In genomic region chr17:20156196-20157077, GRCh38 we compare ENCODE assay signal across 8 cellular contexts.
A peak's percentile ranks its signal among the peaks of the same experiment; 100 is the strongest.
DNase-seq lines count a peak whose midpoint lies in the region; ATAC-seq, FAIRE-seq and TF ChIP-seq lines count a peak whose summit lies in the region.

No MANE protein-coding gene starts in this region.

- CTCF ChIA-PET in OCI-LY7 (lab: Charles Lee; ENCODE audit: unreplicated experiment): no interaction called here

- POLR2A ChIA-PET in OCI-LY7 (lab: Charles Lee): no interaction called here

- H4K20me1 ChIP-seq in OCI-LY7 (ENCODE audit: insufficient read depth, low read length): no peaks in the 10 kb centered on the region

- no peaks in the 10 kb centered on the region for H3K79me2 ChIP-seq in OCI-LY7 (ENCODE audit: insufficient read depth, low read depth, low read length)

- no peaks in the 10 kb centered on the region for H3K9me2 ChIP-seq in OCI-LY7 (ENCODE audit: insufficient read depth, low read length)

- H3K27ac ChIP-seq in OCI-LY7 (ENCODE audit: low read depth, low read length, poor library complexity, severe bottlenecking): no peak overlapping the region
- H3K27ac ChIP-seq in body of pancreas: peak overlapping the region; percentile 69 to 87 (median 86)
- H3K27ac ChIP-seq in spleen: peak overlapping the region; percentile 37 to 89 (median 86)

- H3K9me3 ChIP-seq in OCI-LY7 (ENCODE audit: low read length) (no peaks in the 10 kb centered on the region), body of pancreas (no peaks in the 10 kb centered on the region), spleen (no peaks in the 10 kb centered on the region)

- 1 to 2% methylated on average over 9 to 63 of the region's 73 CpGs for WGBS in body of pancreas, 2 donors
- 2 to 3% (median 2%) methylated on average over 44 to 73 of the region's 73 CpGs for WGBS in spleen, 5 donors

- no peaks in the 10 kb centered on the region for H3K27me3 ChIP-seq in body of pancreas
- peaks cover 0 to 7% (median 0%) of the 10 kb centered on the region in 7 donors for H3K27me3 ChIP-seq in spleen (replicated peaks in 1 of 7)

- DNase-seq in 8988T (peak; percentile 48), GM12892 (ENCODE audit: insufficient read length) (peak; percentile 42), OCI-LY7 (ENCODE audit: low spot score) (peak; percentile 14), body of pancreas (peak; percentile 59 to 62 (median 60)), iris pigment epithelial cell (ENCODE audit: low read depth) (peak; percentile 28), spleen (peak; percentile 87), H4 (ENCODE audit: low spot score) (no peak)

- peak overlapping the region; percentile 87 for H3K4me2 ChIP-seq in OCI-LY7 (ENCODE audit: low read length)

- BruUV-seq in OCI-LY7 (replicated peaks; lab: Mats Ljungman, UMichigan): no TSS peak

- H2AFZ ChIP-seq in OCI-LY7 (ENCODE audit: low read length): peak overlapping the region; percentile 51

- intact Hi-C loops in OCI-LY7 (cut with micrococcal nuclease; ENCODE audit: unreplicated experiment): no loop called here
- intact Hi-C loops in body of pancreas (cut with DNase I): no loop called here
- intact Hi-C loops in spleen (cut with DNase I; ENCODE audit: low total_unique reads): no loop called here

- peak; percentile 5 for FAIRE-seq in GM12892 (lab: Jason Lieb, UNC)

- H3K4me3 ChIP-seq in OCI-LY7 (ENCODE audit: low read depth, low read length, poor library complexity, severe bottlenecking) (peak overlapping the region; percentile 70), body of pancreas (peak overlapping the region; percentile 47 to 68), spleen (peak overlapping the region; percentile 70 to 96 (median 78))

- TF ChIP-seq CTCF in OCI-LY7 (conservative IDR thresholded peaks at IDR 0.05; ENCODE audit: low read length): no peak
- TF ChIP-seq CTCF in body of pancreas (IDR thresholded peaks at IDR 0.05): no peak
- TF ChIP-seq CTCF in spleen (IDR thresholded peaks at IDR 0.05 in 8 of 11, conservative IDR thresholded peaks at IDR 0.05 in 3 of 11): no peak

- TF ChIP-seq POLR2A in GM12892 (IDR thresholded peaks at IDR 0.05; ENCODE audit: low read depth, low read length) (0 out of 2 replicates have a peak, but pooled peaks have one; percentile 22), body of pancreas (IDR thresholded peaks at IDR 0.05) (peak in 2 of 3 donors; percentile 10 to 12), spleen (IDR thresholded peaks at IDR 0.05) (no peak)

- peak; percentile 16 for ATAC-seq in HG02938 (IDR thresholded peaks at IDR 0.05; ENCODE audit: unreplicated experiment)
- ATAC-seq in body of pancreas: peak; percentile 57

- H3K36me3 ChIP-seq in OCI-LY7 (ENCODE audit: insufficient read depth, low read length) (no peaks in the 10 kb centered on the region), body of pancreas (replicated peaks in 1 of 2; ENCODE audit: insufficient read depth in 1 of 2, low read depth in 2 of 2) (no peaks in the 10 kb centered on the region), spleen (no peaks in the 10 kb centered on the region)

- H3K4me1 ChIP-seq in OCI-LY7 (ENCODE audit: insufficient read depth, low read length, poor library complexity, severe bottlenecking) (peaks cover 9% of the 10 kb centered on the region), body of pancreas (peaks cover 10% of the 10 kb centered on the region), spleen (peaks cover 0 to 57% (median 28%) of the 10 kb centered on the region in 6 donors)

Comparison
In these comparisons a context has a peak if more than half of its experiments do, and no peak if none do; other contexts are left out.
1. POLR2A ChIP-seq: peak in GM12892 (single experiment) and body of pancreas (2 of 3); none in spleen (0 of 3).
2. Peak in every context shown above with its lines, with median percentiles within 50 percentile points of each other: H3K4me3 ChIP-seq.